In genomic region chr6:86537311-86537861, GRCh38 we compare ENCODE assay signal across 25 cellular contexts.
"Had no signal": no experiment of that assay in that cellular context is flagged by ENCODE, and none has a peak within 500 bp of the region (broad histone marks: within the 10 kb centered on the region; RNA-seq: fewer than 3 reads in every experiment).

No MANE protein-coding gene starts in this region.

- ATAC-seq: activated CD8-positive, alpha-beta T cell treated with anti-CD3 and anti-CD28 coated beads, Interleukin-2, amount 10 ng/mL, durations not matched to agents 7 days and 5 days; activated naive CD4-positive, alpha-beta T cell treated with anti-CD3 and anti-CD28 coated beads, Interleukin-2, amount 50 U/mL, for 72 hours; activated T-cell treated with anti-CD3 and anti-CD28 coated beads, Interleukin-2, amount 50 U/mL, for 4 hours; body of pancreas had no signal

- H3K36me3 ChIP-seq: adrenal gland, breast epithelium, SJCRH30 had no signal

- H3K9me3 ChIP-seq: adrenal gland, body of pancreas, breast epithelium, SJCRH30 had no signal

- DNase-seq: activated CD4-positive, alpha-beta T cell treated with anti-CD3 and anti-CD28 coated beads, Interleukin-2, amount 10 ng/mL, durations not matched to agents 24 days and 14 days; activated CD4-positive, alpha-beta T cell treated with anti-CD3 and anti-CD28 coated beads, Interleukin-2, amount 50 U/mL, for 4 hours; activated CD8-positive, alpha-beta T cell treated with anti-CD3 and anti-CD28 coated beads, Interleukin-2, amount 10 ng/mL, durations not matched to agents 7 days and 5 days; activated gamma-delta T cell treated with Interleukin-2 at 50 U/mL for 16 hours; activated naive CD4-positive, alpha-beta T cell treated with anti-CD3 and anti-CD28 coated beads for 36 hours; activated T-cell treated with anti-CD3 and anti-CD28 coated beads, Interleukin-2, amount 50 U/mL, for 4 hours; adrenal gland; body of pancreas; central memory CD4-positive, alpha-beta T cell; Karpas-422; KBM-7; NCI-H1048; NCI-H1105 treated with DMSO at 0.1 percent for 48 hours; NCI-H1436; NCI-H1694; NCI-H1930; NCI-H2081 treated with DMSO at 0.1 percent for 48 hours; NCI-H226; NCI-H446 treated with DMSO at 0.1 percent for 48 hours; NCI-H524; Right ventricle myocardium superior; SJCRH30; T1000 had no signal

- H3K27me3 ChIP-seq: adrenal gland, body of pancreas, breast epithelium, SJCRH30 had no signal

- H3K27ac ChIP-seq: adrenal gland, body of pancreas, breast epithelium, SJCRH30 had no signal

- H3K4me3 ChIP-seq: body of pancreas, breast epithelium, SJCRH30 had no signal

- H3K4me1 ChIP-seq: adrenal gland, body of pancreas, breast epithelium, SJCRH30 had no signal
